ENCODE assay signal across 22 cellular contexts in the genomic region with DNA sequence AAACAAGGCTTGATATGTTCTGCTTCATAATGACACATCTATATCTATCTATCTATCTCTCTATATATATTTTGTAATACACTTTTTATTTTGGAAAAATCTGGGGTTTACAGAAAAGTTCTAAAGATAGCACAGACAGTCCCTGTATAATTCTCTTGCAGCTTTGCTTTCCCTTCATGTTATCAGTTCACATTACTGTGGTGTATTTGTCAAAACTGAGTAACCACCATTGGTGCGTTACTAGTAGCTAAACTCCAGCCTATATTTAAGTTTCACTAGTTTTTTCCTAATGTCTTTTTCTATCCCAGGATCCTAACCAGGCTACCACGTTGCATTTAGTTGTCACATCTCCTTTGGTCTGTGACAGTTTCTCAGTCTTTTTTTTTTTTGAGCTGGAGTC.
"Had no signal": no experiment of that assay in that cellular context is flagged by ENCODE, and none has a peak within 500 bp of the region (broad histone marks: within the 10 kb centered on the region; RNA-seq: fewer than 3 reads in every experiment).

No MANE protein-coding gene starts in this region.

- H3K27me3 ChIP-seq: left lung, ovary, right atrium auricular region, right lobe of liver, testis, thyroid gland, upper lobe of left lung had no signal

- H3K36me3 ChIP-seq: left lung, lower lobe of right lung, ovary, right atrium auricular region, right lobe of liver, stomach, thyroid gland, transverse colon, upper lobe of left lung had no signal

- DNase-seq: hippocampal formation; left colon; left lung; lower lobe of right lung; mammary epithelial cell; mesendoderm; naive B cell; natural killer cell; ovary; right lobe of liver; stimulated activated CD4-positive, alpha-beta T cell treated with anti-CD3 and anti-CD28 coated beads, Interleukin-12 subunit alpha, Interleukin-12 subunit beta, amount 100 ng/mL, for 4 hours; stimulated activated CD4-positive, alpha-beta T cell treated with anti-CD3 and anti-CD28 coated beads, Interleukin-15, amount 100 ng/mL, for 24 hours; stimulated activated CD4-positive, alpha-beta T cell treated with anti-CD3 and anti-CD28 coated beads, Interleukin-2, amount 100 ng/mL, for 24 hours; stimulated activated CD4-positive, alpha-beta T cell treated with anti-CD3 and anti-CD28 coated beads, Interleukin-4, amount 100 ng/mL, for 1 hour; stimulated activated naive B cell treated with anti-CD40 and anti-IgM and Interleukin-4, amounts not matched to agents 10 μg/mL and 1 μg/mL and 100 μg/mL, for 72 hours; stimulated activated naive CD8-positive, alpha-beta T cell treated with anti-CD3 and anti-CD28 coated beads, Interleukin-15, Interleukin-2, amounts not matched to agents 100 U/mL and 50 U/mL, for 24 hours; stomach; testis; thyroid gland; transverse colon; upper lobe of left lung had no signal

- ATAC-seq: left colon; left lung; lower lobe of right lung; natural killer cell; right lobe of liver; stimulated activated naive B cell treated with anti-CD40 and anti-IgM and Interleukin-4, amounts not matched to agents 10 μg/mL and 1 μg/mL and 100 μg/mL, for 72 hours; stimulated activated naive CD8-positive, alpha-beta T cell treated with anti-CD3 and anti-CD28 coated beads, Interleukin-15, Interleukin-2, amounts not matched to agents 100 U/mL and 50 U/mL, for 24 hours had no signal

- H3K9me3 ChIP-seq: left lung, lower lobe of right lung, ovary, right atrium auricular region, right lobe of liver, stomach, testis, thyroid gland, transverse colon, upper lobe of left lung had no signal

- H3K27ac ChIP-seq: left lung, lower lobe of right lung, right atrium auricular region, right lobe of liver, stomach, testis, thyroid gland, transverse colon, upper lobe of left lung had no signal

- H3K4me3 ChIP-seq: left lung, lower lobe of right lung, ovary, right atrium auricular region, right lobe of liver, stomach, testis, thyroid gland, transverse colon, upper lobe of left lung had no signal

- H3K4me1 ChIP-seq: lower lobe of right lung, right atrium auricular region, right lobe of liver, stomach, testis, thyroid gland, transverse colon, upper lobe of left lung had no signal
